ENCODE assay signal across 17 cellular contexts in the genomic region with DNA sequence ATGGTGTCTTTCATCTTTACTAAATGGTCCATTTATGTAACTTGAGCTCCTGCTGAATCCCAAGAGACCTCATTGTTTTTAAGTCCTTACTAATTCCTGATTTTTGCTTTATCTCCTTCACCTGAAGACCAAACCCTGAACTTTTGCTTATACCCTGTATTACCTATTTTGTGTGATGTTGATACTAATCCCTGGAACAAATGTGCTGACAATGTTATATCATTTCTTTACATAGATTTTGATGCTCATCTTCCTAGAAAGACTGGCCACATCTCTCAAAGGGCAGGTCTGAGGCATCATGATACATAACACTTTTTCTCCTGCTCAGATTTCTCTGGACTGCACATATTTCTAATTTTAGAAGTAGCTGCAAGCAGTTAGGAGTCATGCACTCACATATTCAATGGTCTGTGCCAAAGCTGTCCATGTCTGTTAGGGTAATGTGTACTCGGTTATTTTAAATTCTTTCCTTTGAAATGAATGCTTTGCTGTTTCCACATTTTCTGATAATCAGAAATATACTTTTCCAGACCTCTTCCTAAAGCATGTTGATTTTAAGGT.
"Had no signal": no experiment of that assay in that cellular context is flagged by ENCODE, and none has a peak within 500 bp of the region (broad histone marks: within the 10 kb centered on the region; RNA-seq: fewer than 3 reads in every experiment).

No MANE protein-coding gene starts in this region.

- H3K36me3 ChIP-seq: colonic mucosa, heart left ventricle, neutrophil, suprapubic skin, thyroid gland had no signal

- H3K36me3 Mint-ChIP-seq: stimulated activated effector memory CD8-positive, alpha-beta T cell treated with anti-CD3 and anti-CD28 coated beads, Interleukin-12 subunit alpha, Interleukin-12 subunit beta, amount 100 ng/mL, for 72 hours; type B pancreatic cell had no signal

- H3K27ac Mint-ChIP-seq: naive thymus-derived CD8-positive, alpha-beta T cell; stimulated activated effector memory CD8-positive, alpha-beta T cell treated with anti-CD3 and anti-CD28 coated beads, Interleukin-12 subunit alpha, Interleukin-12 subunit beta, amount 100 ng/mL, for 72 hours; type B pancreatic cell had no signal

- DNase-seq: colonic mucosa; dermis blood vessel endothelial cell; foreskin melanocyte; heart left ventricle; hypothalamus; kidney glomerular epithelial cell; naive thymus-derived CD8-positive, alpha-beta T cell; stimulated activated CD4-positive, alpha-beta T cell treated with anti-CD3 and anti-CD28 coated beads, Interleukin-4, amount 100 ng/mL, for 1 hour; stimulated activated CD8-positive, alpha-beta memory T cell treated with anti-CD3 and anti-CD28 coated beads, Interleukin-4, amount 100 ng/mL, for 48 hours; stimulated activated naive CD8-positive, alpha-beta T cell treated with anti-CD3 and anti-CD28 coated beads, Interleukin-15, Interleukin-2, amounts not matched to agents 100 U/mL and 50 U/mL, for 24 hours; thyroid gland had no signal

- H3K4me3 ChIP-seq: colonic mucosa, heart left ventricle, suprapubic skin, thyroid gland had no signal

- ATAC-seq: naive thymus-derived CD8-positive, alpha-beta T cell; stimulated activated effector memory CD8-positive, alpha-beta T cell treated with anti-CD3 and anti-CD28 coated beads, Interleukin-12 subunit alpha, Interleukin-12 subunit beta, amount 100 ng/mL, for 72 hours; stimulated activated naive CD8-positive, alpha-beta T cell treated with anti-CD3 and anti-CD28 coated beads, Interleukin-15, Interleukin-2, amounts not matched to agents 100 U/mL and 50 U/mL, for 24 hours had no signal

- H3K9me3 ChIP-seq: colonic mucosa, neutrophil, suprapubic skin, thyroid gland had no signal

- H3K27me3 Mint-ChIP-seq: naive thymus-derived CD8-positive, alpha-beta T cell had no signal

- H3K4me1 ChIP-seq: colonic mucosa, suprapubic skin, thyroid gland had no signal

- FAIRE-seq: islet of Langerhans, urothelium cell line had no signal

- H3K27me3 ChIP-seq: colonic mucosa, heart left ventricle, neutrophil, suprapubic skin, thyroid gland had no signal

- H3K27ac ChIP-seq: colonic mucosa, heart left ventricle, neutrophil, suprapubic skin, thyroid gland had no signal

- H3K4me3 Mint-ChIP-seq: naive thymus-derived CD8-positive, alpha-beta T cell; stimulated activated effector memory CD8-positive, alpha-beta T cell treated with anti-CD3 and anti-CD28 coated beads, Interleukin-12 subunit alpha, Interleukin-12 subunit beta, amount 100 ng/mL, for 72 hours; type B pancreatic cell had no signal
